Comparison of ENCODE assay signal across 1 cellular context in the genomic region with DNA sequence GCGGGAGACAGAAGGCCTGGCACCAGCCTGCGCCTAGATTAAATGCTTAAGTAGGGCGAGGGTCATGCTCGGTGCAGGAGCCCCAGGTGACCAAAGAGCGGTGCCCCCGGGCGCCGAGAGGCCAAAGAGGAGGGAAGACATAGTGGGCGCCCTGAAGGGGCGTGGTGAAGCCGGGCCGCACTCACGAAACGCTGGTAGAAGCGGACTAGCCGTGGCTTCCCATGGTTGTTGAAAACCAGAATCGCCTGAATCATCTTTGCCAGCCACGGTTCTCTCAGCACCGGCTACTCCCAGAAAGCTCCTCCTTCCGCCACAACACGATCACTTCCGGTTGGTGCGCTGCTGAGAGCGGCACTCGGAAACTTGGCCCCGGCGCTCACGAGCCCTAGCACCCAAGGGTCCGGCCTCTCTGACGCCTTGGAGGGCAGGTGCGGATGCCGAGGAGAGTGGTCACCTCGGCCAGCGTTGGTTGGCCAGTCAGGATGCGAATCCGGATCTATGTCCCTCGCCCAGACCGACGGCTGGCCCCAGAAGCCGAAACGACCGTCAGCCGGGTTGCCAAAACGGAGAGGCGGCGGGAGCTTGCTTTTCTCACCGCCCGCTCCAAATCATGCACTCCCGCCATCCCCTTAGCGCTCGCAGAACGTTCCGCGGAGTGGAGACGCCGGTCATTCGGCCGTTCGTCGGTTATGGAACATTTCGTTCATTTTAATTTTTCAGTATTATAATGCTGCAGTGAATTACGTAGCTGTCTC.
TF ChIP-seq lines count a peak whose summit lies in the region.

Gene AP3S2 (minus strand): TSS at position 299 of the 755 bp plus-strand sequence. CDS start 45 bp downstream, at position 254.

TF ChIP-seq in HepG2, 621 proteins besides CTCF, POLR2A, EP300 and RAD21 (continued from another document and continues in another):
- TF ChIP-seq, protein P1, sequence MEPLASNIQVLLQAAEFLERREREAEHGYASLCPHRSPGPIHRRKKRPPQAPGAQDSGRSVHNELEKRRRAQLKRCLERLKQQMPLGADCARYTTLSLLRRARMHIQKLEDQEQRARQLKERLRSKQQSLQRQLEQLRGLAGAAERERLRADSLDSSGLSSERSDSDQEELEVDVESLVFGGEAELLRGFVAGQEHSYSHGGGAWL (CRISPR knock-in tag; IDR thresholded peaks at IDR 0.05): peak; percentile 84; the same call in 1 of the 2 replicates
- TF ChIP-seq HOXA7 (CRISPR knock-in tag; IDR thresholded peaks at IDR 0.05): no peak
- no peak for TF ChIP-seq ZNF678 (CRISPR knock-in tag; IDR thresholded peaks at IDR 0.05)
- TF ChIP-seq ARHGAP35 (CRISPR knock-in tag; IDR thresholded peaks at IDR 0.05; ENCODE audit: borderline replicate concordance): peak; percentile 97; the same call in 1 of the 2 replicates
- TF ChIP-seq HNRNPL (IDR thresholded peaks at IDR 0.05; ENCODE audit: low read depth, low read length): peak; percentile 82
- TF ChIP-seq ZMYM2 (CRISPR knock-in tag; IDR thresholded peaks at IDR 0.05): no peak
- peak; percentile 85 for TF ChIP-seq NCOA1 (CRISPR knock-in tag; IDR thresholded peaks at IDR 0.05)
- peak; percentile 98; the same call in 1 of the 2 replicates for TF ChIP-seq ZNF430 (CRISPR knock-in tag; IDR thresholded peaks at IDR 0.05)
- 0 out of 2 replicates have a peak, but pooled peaks have one; percentile 51 for TF ChIP-seq MXD1 (CRISPR knock-in tag; IDR thresholded peaks at IDR 0.05)
- TF ChIP-seq ATAD3A (CRISPR knock-in tag; IDR thresholded peaks at IDR 0.05): no peak
- TF ChIP-seq IKZF1 (IDR thresholded peaks at IDR 0.05): no peak
- TF ChIP-seq NKX3-1 (CRISPR knock-in tag; IDR thresholded peaks at IDR 0.05): peak; percentile 68
- no peak; the same call in 1 of the 2 replicates for TF ChIP-seq MYPOP (CRISPR knock-in tag; IDR thresholded peaks at IDR 0.05)
- TF ChIP-seq, protein P2, sequence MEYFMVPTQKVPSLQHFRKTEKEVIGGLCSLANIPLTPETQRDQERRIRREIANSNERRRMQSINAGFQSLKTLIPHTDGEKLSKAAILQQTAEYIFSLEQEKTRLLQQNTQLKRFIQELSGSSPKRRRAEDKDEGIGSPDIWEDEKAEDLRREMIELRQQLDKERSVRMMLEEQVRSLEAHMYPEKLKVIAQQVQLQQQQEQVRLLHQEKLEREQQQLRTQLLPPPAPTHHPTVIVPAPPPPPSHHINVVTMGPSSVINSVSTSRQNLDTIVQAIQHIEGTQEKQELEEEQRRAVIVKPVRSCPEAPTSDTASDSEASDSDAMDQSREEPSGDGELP (IDR thresholded peaks at IDR 0.05; ENCODE audit: borderline replicate concordance, low read depth): no peak; the same call in none of the 2 replicates
- TF ChIP-seq SKIL (CRISPR knock-in tag; IDR thresholded peaks at IDR 0.05; ENCODE audit: borderline replicate concordance): peak; percentile 60; the same call in 1 of the 2 replicates
- TF ChIP-seq, protein P3, sequence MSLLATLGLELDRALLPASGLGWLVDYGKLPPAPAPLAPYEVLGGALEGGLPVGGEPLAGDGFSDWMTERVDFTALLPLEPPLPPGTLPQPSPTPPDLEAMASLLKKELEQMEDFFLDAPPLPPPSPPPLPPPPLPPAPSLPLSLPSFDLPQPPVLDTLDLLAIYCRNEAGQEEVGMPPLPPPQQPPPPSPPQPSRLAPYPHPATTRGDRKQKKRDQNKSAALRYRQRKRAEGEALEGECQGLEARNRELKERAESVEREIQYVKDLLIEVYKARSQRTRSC (CRISPR knock-in tag; IDR thresholded peaks at IDR 0.05; ENCODE audit: low read depth): no peak
- TF ChIP-seq ZBTB7B (CRISPR knock-in tag; IDR thresholded peaks at IDR 0.05): peak; percentile 87
- TF ChIP-seq MEIS1 (CRISPR knock-in tag; IDR thresholded peaks at IDR 0.05; ENCODE audit: borderline replicate concordance): no peak; the same call in 1 of the 2 replicates
- peak; percentile 74 for TF ChIP-seq ZNF772 (CRISPR knock-in tag; IDR thresholded peaks at IDR 0.05)
- peak; percentile 88; the same call in 1 of the 2 replicates for TF ChIP-seq ZNF232 (CRISPR knock-in tag; IDR thresholded peaks at IDR 0.05; ENCODE audit: borderline replicate concordance)
- TF ChIP-seq HMG20A (CRISPR knock-in tag; IDR thresholded peaks at IDR 0.05; ENCODE audit: borderline replicate concordance): peak; percentile 58; the same call in 1 of the 2 replicates
- no peak for TF ChIP-seq WIZ (CRISPR knock-in tag; IDR thresholded peaks at IDR 0.05)
- TF ChIP-seq, protein P4, sequence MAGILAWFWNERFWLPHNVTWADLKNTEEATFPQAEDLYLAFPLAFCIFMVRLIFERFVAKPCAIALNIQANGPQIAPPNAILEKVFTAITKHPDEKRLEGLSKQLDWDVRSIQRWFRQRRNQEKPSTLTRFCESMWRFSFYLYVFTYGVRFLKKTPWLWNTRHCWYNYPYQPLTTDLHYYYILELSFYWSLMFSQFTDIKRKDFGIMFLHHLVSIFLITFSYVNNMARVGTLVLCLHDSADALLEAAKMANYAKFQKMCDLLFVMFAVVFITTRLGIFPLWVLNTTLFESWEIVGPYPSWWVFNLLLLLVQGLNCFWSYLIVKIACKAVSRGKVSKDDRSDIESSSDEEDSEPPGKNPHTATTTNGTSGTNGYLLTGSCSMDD (CRISPR knock-in tag; IDR thresholded peaks at IDR 0.05): no peak
- TF ChIP-seq, protein P5, sequence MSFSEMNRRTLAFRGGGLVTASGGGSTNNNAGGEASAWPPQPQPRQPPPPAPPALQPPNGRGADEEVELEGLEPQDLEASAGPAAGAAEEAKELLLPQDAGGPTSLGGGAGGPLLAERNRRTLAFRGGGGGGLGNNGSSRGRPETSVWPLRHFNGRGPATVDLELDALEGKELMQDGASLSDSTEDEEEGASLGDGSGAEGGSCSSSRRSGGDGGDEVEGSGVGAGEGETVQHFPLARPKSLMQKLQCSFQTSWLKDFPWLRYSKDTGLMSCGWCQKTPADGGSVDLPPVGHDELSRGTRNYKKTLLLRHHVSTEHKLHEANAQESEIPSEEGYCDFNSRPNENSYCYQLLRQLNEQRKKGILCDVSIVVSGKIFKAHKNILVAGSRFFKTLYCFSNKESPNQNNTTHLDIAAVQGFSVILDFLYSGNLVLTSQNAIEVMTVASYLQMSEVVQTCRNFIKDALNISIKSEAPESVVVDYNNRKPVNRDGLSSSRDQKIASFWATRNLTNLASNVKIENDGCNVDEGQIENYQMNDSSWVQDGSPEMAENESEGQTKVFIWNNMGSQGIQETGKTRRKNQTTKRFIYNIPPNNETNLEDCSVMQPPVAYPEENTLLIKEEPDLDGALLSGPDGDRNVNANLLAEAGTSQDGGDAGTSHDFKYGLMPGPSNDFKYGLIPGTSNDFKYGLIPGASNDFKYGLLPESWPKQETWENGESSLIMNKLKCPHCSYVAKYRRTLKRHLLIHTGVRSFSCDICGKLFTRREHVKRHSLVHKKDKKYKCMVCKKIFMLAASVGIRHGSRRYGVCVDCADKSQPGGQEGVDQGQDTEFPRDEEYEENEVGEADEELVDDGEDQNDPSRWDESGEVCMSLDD (CRISPR knock-in tag; IDR thresholded peaks at IDR 0.05; ENCODE audit: borderline replicate concordance): no peak; the same call in 1 of the 2 replicates
- TF ChIP-seq ADNP (CRISPR knock-in tag; IDR thresholded peaks at IDR 0.05): peak; percentile 24; the same call in 1 of the 2 replicates
- TF ChIP-seq DNMT3B (CRISPR knock-in tag; conservative IDR thresholded peaks at IDR 0.05): no peak
- TF ChIP-seq KDM5A (IDR thresholded peaks at IDR 0.05; ENCODE audit: borderline replicate concordance, low read length): peak; percentile 96
- 0 out of 2 replicates have a peak, but pooled peaks have one; percentile 93 for TF ChIP-seq ZNF136 (CRISPR knock-in tag; IDR thresholded peaks at IDR 0.05; ENCODE audit: low read depth)
- TF ChIP-seq ELF4 (CRISPR knock-in tag; IDR thresholded peaks at IDR 0.05; ENCODE audit: borderline replicate concordance): no peak
- TF ChIP-seq GTF2F1 (IDR thresholded peaks at IDR 0.05; ENCODE audit: low read length): no peak
- no peak for TF ChIP-seq DPF2 (CRISPR knock-in tag; IDR thresholded peaks at IDR 0.05; ENCODE audit: borderline replicate concordance, low read depth)
- TF ChIP-seq ZNF597 (CRISPR knock-in tag; IDR thresholded peaks at IDR 0.05): no peak
- peak; percentile 99 for TF ChIP-seq ZNF687 (CRISPR knock-in tag; IDR thresholded peaks at IDR 0.05)
- no peak; the same call in 1 of the 2 replicates for TF ChIP-seq SOX13 (IDR thresholded peaks at IDR 0.05)
- TF ChIP-seq SOX13 (CRISPR knock-in tag; conservative IDR thresholded peaks at IDR 0.05 in 1 of 2, IDR thresholded peaks at IDR 0.05 in 1 of 2): peak in 1 of 2 experiments; percentile 74; a peak in 2 of 4 replicates
- TF ChIP-seq TCF7 (IDR thresholded peaks at IDR 0.05; ENCODE audit: low read depth): no peak
- peak; percentile 51; the same call in 1 of the 2 replicates for TF ChIP-seq ZNF546 (CRISPR knock-in tag; conservative IDR thresholded peaks at IDR 0.05)
- no peak for TF ChIP-seq RFX1 (IDR thresholded peaks at IDR 0.05)
- TF ChIP-seq HNF4G (IDR thresholded peaks at IDR 0.05; ENCODE audit: borderline replicate concordance, low read depth, low read length): no peak
- TF ChIP-seq HNF4G (CRISPR knock-in tag; IDR thresholded peaks at IDR 0.05; ENCODE audit: borderline replicate concordance, low read depth): peak; percentile 71; the same call in 1 of the 2 replicates
- TF ChIP-seq THRA (CRISPR knock-in tag; IDR thresholded peaks at IDR 0.05; ENCODE audit: borderline replicate concordance): peak; percentile 68
- TF ChIP-seq ZNF746 (CRISPR knock-in tag; IDR thresholded peaks at IDR 0.05): peak; percentile 54; the same call in 1 of the 2 replicates
